ENCODE assay signal across 17 cellular contexts in genomic region chr2:150572961-150573395, GRCh38.
A peak's percentile ranks its signal among the peaks of the same experiment; 100 is the strongest.
DNase-seq lines count a peak whose midpoint lies in the region; ATAC-seq lines count a peak whose summit lies in the region.
"Had no signal": no experiment of that assay in that cellular context is flagged by ENCODE, and none has a peak within 500 bp of the region (broad histone marks: within the 10 kb centered on the region; RNA-seq: fewer than 3 reads in every experiment).

No MANE protein-coding gene starts in this region.

- no peaks in the 10 kb centered on the region for H3K36me3 ChIP-seq in Karpas-422 (ENCODE audit: insufficient read depth, low read length)
- H3K36me3 ChIP-seq: suprapubic skin had no signal

- no peak overlapping the region for H3K9ac ChIP-seq in Karpas-422 (ENCODE audit: low read length)

- H3K4me3 Mint-ChIP-seq in natural killer cell treated with Interleukin-12 subunit alpha and Interleukin-12 subunit beta and Interleukin-15 and Interleukin-18, amount 100 ng/mL, for 72 hours: no peak overlapping the region
- H3K4me3 Mint-ChIP-seq: activated CD8-positive, alpha-beta T cell treated with anti-CD3 and anti-CD28 coated beads, Interleukin-2, amount 10 ng/mL, durations not matched to agents 7 days and 5 days; activated naive CD8-positive, alpha-beta T cell; CD4-positive, alpha-beta memory T cell; T-helper 17 cell had no signal

- DNase-seq in epithelial cell of prostate (ENCODE audit: low read depth, low spot score) (peak; percentile 86), Karpas-422 (no peak), globus pallidus (ENCODE audit: low spot score) (no peak), left colon (no peak)
- DNase-seq in natural killer cell treated with Interleukin-12 subunit alpha and Interleukin-12 subunit beta and Interleukin-15 and Interleukin-18, amount 100 ng/mL, for 72 hours (ENCODE audit: low spot score): no peak
- DNase-seq: activated CD8-positive, alpha-beta T cell treated with anti-CD3 and anti-CD28 coated beads, Interleukin-2, amount 10 ng/mL, durations not matched to agents 7 days and 5 days; CD4-positive, alpha-beta memory T cell; cortex of kidney; mucosa of descending colon; NCI-H1436; retina; T-helper 17 cell had no signal

- no peaks in the 10 kb centered on the region for H3K27me3 ChIP-seq in Karpas-422 (ENCODE audit: low read length)
- H3K27me3 ChIP-seq: suprapubic skin had no signal

- H3K36me3 Mint-ChIP-seq in natural killer cell treated with Interleukin-12 subunit alpha and Interleukin-12 subunit beta and Interleukin-15 and Interleukin-18, amount 100 ng/mL, for 72 hours: no peaks in the 10 kb centered on the region
- H3K36me3 Mint-ChIP-seq: activated naive CD8-positive, alpha-beta T cell; CD4-positive, alpha-beta memory T cell had no signal

- H3K4me1 ChIP-seq in Karpas-422 (ENCODE audit: low read length): no peaks in the 10 kb centered on the region
- H3K4me1 ChIP-seq: suprapubic skin had no signal

- peak; percentile 94 for ATAC-seq in GM18909 (IDR thresholded peaks at IDR 0.05; ENCODE audit: poor library complexity, unreplicated experiment)
- peak; percentile 72 for ATAC-seq in GM21737 (IDR thresholded peaks at IDR 0.05; ENCODE audit: unreplicated experiment)
- ATAC-seq in HG03108 (IDR thresholded peaks at IDR 0.05; ENCODE audit: unreplicated experiment): peak; percentile 84
- ATAC-seq in natural killer cell treated with Interleukin-12 subunit alpha and Interleukin-12 subunit beta and Interleukin-15 and Interleukin-18, amount 100 ng/mL, for 72 hours: no peak
- no peak for ATAC-seq in left colon
- ATAC-seq: activated CD8-positive, alpha-beta T cell treated with anti-CD3 and anti-CD28 coated beads, Interleukin-2, amount 10 ng/mL, durations not matched to agents 7 days and 5 days; mucosa of descending colon; T-helper 17 cell had no signal

- H3K9me3 Mint-ChIP-seq in natural killer cell treated with Interleukin-12 subunit alpha and Interleukin-12 subunit beta and Interleukin-15 and Interleukin-18, amount 100 ng/mL, for 72 hours: peaks cover 27% of the 10 kb centered on the region

- H3K27ac ChIP-seq in epithelial cell of prostate (peak overlapping the region; percentile 86), Karpas-422 (ENCODE audit: low read length) (no peak overlapping the region)
- H3K27ac ChIP-seq: suprapubic skin had no signal

- no peak overlapping the region for H3K4me3 ChIP-seq in Karpas-422 (ENCODE audit: low read length)
- H3K4me3 ChIP-seq: mucosa of descending colon, suprapubic skin had no signal

- H3K4me1 Mint-ChIP-seq in natural killer cell treated with Interleukin-12 subunit alpha and Interleukin-12 subunit beta and Interleukin-15 and Interleukin-18, amount 100 ng/mL, for 72 hours (ENCODE audit: low read depth in 2 of 2): no peaks in the 10 kb centered on the region
- H3K4me1 Mint-ChIP-seq: CD4-positive, alpha-beta memory T cell; T-helper 17 cell had no signal

- H4K20me1 ChIP-seq in Karpas-422 (ENCODE audit: insufficient read depth, low read depth, low read length): no peaks in the 10 kb centered on the region

- no peaks in the 10 kb centered on the region for H3K9me3 ChIP-seq in Karpas-422 (ENCODE audit: low read length)
- H3K9me3 ChIP-seq: suprapubic skin had no signal

- no peak overlapping the region for H3K27ac Mint-ChIP-seq in natural killer cell treated with Interleukin-12 subunit alpha and Interleukin-12 subunit beta and Interleukin-15 and Interleukin-18, amount 100 ng/mL, for 72 hours
- H3K27ac Mint-ChIP-seq: activated CD8-positive, alpha-beta T cell treated with anti-CD3 and anti-CD28 coated beads, Interleukin-2, amount 10 ng/mL, durations not matched to agents 7 days and 5 days; activated naive CD8-positive, alpha-beta T cell; CD4-positive, alpha-beta memory T cell; T-helper 17 cell had no signal

- H3K4me2 ChIP-seq in Karpas-422 (ENCODE audit: low read depth, low read length, poor library complexity, severe bottlenecking): no peak overlapping the region

- no peaks in the 10 kb centered on the region for H3K27me3 Mint-ChIP-seq in natural killer cell treated with Interleukin-12 subunit alpha and Interleukin-12 subunit beta and Interleukin-15 and Interleukin-18, amount 100 ng/mL, for 72 hours
- H3K27me3 Mint-ChIP-seq: activated naive CD8-positive, alpha-beta T cell; CD4-positive, alpha-beta memory T cell; T-helper 17 cell had no signal

- H2AFZ ChIP-seq in Karpas-422 (ENCODE audit: low read length): no peak overlapping the region

- no peaks in the 10 kb centered on the region for H3K79me2 ChIP-seq in Karpas-422 (ENCODE audit: low read length)

- intact Hi-C loops in left colon (cut with DNase I, micrococcal nuclease): no loop called here

- H3K9me2 ChIP-seq in Karpas-422 (replicated peaks; ENCODE audit: insufficient read depth, low read length): no peaks in the 10 kb centered on the region

Comparison
In these comparisons a context has a peak if more than half of its experiments do, and no peak if none do; other contexts are left out.
1. ATAC-seq: peak in GM18909 (single experiment), GM21737 (single experiment) and HG03108 (single experiment); none in natural killer cell treated with Interleukin-12 subunit alpha and Interleukin-12 subunit beta and Interleukin-15 and Interleukin-18, amount 100 ng/mL, for 72 hours (0 of 2) and left colon (single experiment).